In genomic region chr3:127720161-127720823, GRCh38 we compare ENCODE assay signal across 1 cellular context.
TF ChIP-seq lines count a peak whose summit lies in the region.

No MANE protein-coding gene starts in this region.

TF ChIP-seq in HepG2, 621 proteins besides CTCF, POLR2A, EP300 and RAD21:
- TF ChIP-seq BRF2 (CRISPR knock-in tag; IDR thresholded peaks at IDR 0.05) = no peak
- peak; percentile 46 to 50; a peak in 2 of 4 replicates for TF ChIP-seq MAFK (conservative IDR thresholded peaks at IDR 0.05 in 1 of 2, IDR thresholded peaks at IDR 0.05 in 1 of 2; ENCODE audit: low read length in 2 of 2)
- TF ChIP-seq SRF (IDR thresholded peaks at IDR 0.05; ENCODE audit: low read depth, low read length) = no peak
